Comparison of ENCODE assay signal across 8 cellular contexts in genomic region chr4:145618912-145619638, GRCh38. TPM values are rescaled to one million over a fixed set of nuclear protein-coding genes. Genes with fewer than 3 reads are reported as not detected.
A peak's percentile ranks its signal among the peaks of the same experiment; 100 is the strongest.
DNase-seq lines count a peak whose midpoint lies in the region; ATAC-seq, FAIRE-seq and TF ChIP-seq lines count a peak whose summit lies in the region.

Gene MMAA, plus strand, starts transcription at chr4:145619385. Its CDS starts 19,755 bp downstream, at chr4:145639140.

- peak; percentile 88 for ATAC-seq in HG03442 (IDR thresholded peaks at IDR 0.05; ENCODE audit: unreplicated experiment)
- ATAC-seq in HepG2 = peak; percentile 99

- CTCF ChIA-PET in HepG2 (lab: Yijun Ruan, JAX; ENCODE audit: low intra/inter-chr PET ratio, low total read pairs) = no interaction called here

- no peak for TF ChIP-seq EP300 in HepG2 (IDR thresholded peaks at IDR 0.05; ENCODE audit: low read depth in 2 of 2, low read length in 2 of 2)
- no peak for TF ChIP-seq EP300 in HepG2 (CRISPR knock-in tag; IDR thresholded peaks at IDR 0.05; ENCODE audit: borderline replicate concordance)

- peak within 1 kb of the TSS; percentile 58 to 85 (median 74) for H3K4me3 ChIP-seq in BLaER1 treated with 17β-estradiol and CSF1 and Interleukin-3, amounts not matched to agents 10 nM and 100 nM
- peak within 1 kb of the TSS; percentile 80 to 91 (median 90) for H3K4me3 ChIP-seq in HepG2 (replicated peaks in 1 of 3; ENCODE audit: insufficient read depth in 1 of 3, low read depth in 2 of 3, low read length in 3 of 3)

- TF ChIP-seq POLR2A in HepG2 (IDR thresholded peaks at IDR 0.05; ENCODE audit: insufficient read depth in 1 of 2, low read depth in 2 of 2, low read length in 2 of 2) = peak; percentile 88 to 94

- in situ Hi-C loops in HepG2 (cut with HindIII; ENCODE audit: extremely low pct_ligation_motif_present, low pct_unique_long_range_greater_than_20kb) = loop anchor here (5.0 to 10.0 kb wide), 3 partner anchors 382 to 1444 kb away; no protein-coding TSS in a partner anchor

- POLR2A ChIA-PET in HepG2 (lab: Yijun Ruan, JAX) = interaction anchor here (1.0 to 1.8 kb wide), 2 partner anchors 438 to 521 kb away, joined by 4 to 5 read pairs; partner anchors contain the start of genes ABCE1, ANAPC10 and OTUD4

- H3K36me3 ChIP-seq in BLaER1 treated with 17β-estradiol and CSF1 and Interleukin-3, amounts not matched to agents 10 nM and 100 nM = peaks cover 0 to 10% (median 5%) of the 10 kb centered on the region in 11 experiments; a peak in 6 of 22 replicates
- H3K36me3 ChIP-seq in HepG2 (replicated peaks in 1 of 2; ENCODE audit: control insufficient read depth in 1 of 2, insufficient read depth in 2 of 2, low read length in 2 of 2) = no peaks in the 10 kb centered on the region

- H3K9me3 ChIP-seq in BLaER1 treated with 17β-estradiol and CSF1 and Interleukin-3, amounts not matched to agents 10 nM and 100 nM (replicated peaks in 1 of 11) = peaks cover 7 to 16% (median 11%) of the 10 kb centered on the region in 11 experiments; a peak in 21 of 22 replicates
- H3K9me3 ChIP-seq in HepG2 (ENCODE audit: low read length) = no peaks in the 10 kb centered on the region

- H3K79me2 ChIP-seq in HepG2 (ENCODE audit: insufficient read depth, low read length) = no peaks in the 10 kb centered on the region

- peak within 1 kb of the TSS; percentile 97 for H2AFZ ChIP-seq in HepG2 (ENCODE audit: low read length)

- peak within 1 kb of the TSS; percentile 89 to 98 (median 97) for H3K9ac ChIP-seq in BLaER1 treated with 17β-estradiol and CSF1 and Interleukin-3, amounts not matched to agents 10 nM and 100 nM
- H3K9ac ChIP-seq in HepG2 (ENCODE audit: insufficient read depth, low read depth, low read length) = peak within 1 kb of the TSS; percentile 98

- H3K4me1 ChIP-seq in BLaER1 treated with 17β-estradiol and CSF1 and Interleukin-3, amounts not matched to agents 10 nM and 100 nM = peaks cover 21 to 34% (median 29%) of the 10 kb centered on the region in 10 experiments
- peaks cover 22% of the 10 kb centered on the region for H3K4me1 ChIP-seq in HepG2 (ENCODE audit: insufficient read depth, low read length)

- BruUV-seq in HepG2 (replicated peaks; lab: Mats Ljungman, UMichigan) = no TSS peak

- peak within 1 kb of the TSS; percentile 76 to 93 (median 89) for H3K4me2 ChIP-seq in BLaER1 treated with 17β-estradiol and CSF1 and Interleukin-3, amounts not matched to agents 10 nM and 100 nM
- H3K4me2 ChIP-seq in HepG2 (ENCODE audit: low read depth, low read length) = peak within 1 kb of the TSS; percentile 76

- 2% methylated on average over 35 of the region's 69 CpGs for WGBS in HepG2 (ENCODE audit: low lambda C conversion rate)

- peak; percentile 81 for TF ChIP-seq CTCF in HepG2 (CRISPR knock-in tag; IDR thresholded peaks at IDR 0.05)

- intact Hi-C loops in HepG2 (cut with micrococcal nuclease; ENCODE audit: unreplicated experiment) = loop anchor here (1.0 to 10.0 kb wide), 7 partner anchors 62 to 1444 kb away; partner anchors contain the start of genes OTUD4 and SMAD1

- peak; percentile 81 for DNase-seq in GM19238 (ENCODE audit: insufficient read length, low spot score)
- DNase-seq in NCI-H526 treated with DMSO at 0.1 percent for 48 hours (lab: John Stamatoyannopoulos, UW) = peak; percentile 87
- DNase-seq in activated CD4-positive, alpha-beta T cell treated with anti-CD3 and anti-CD28 coated beads, Interleukin-2, amount 50 U/mL, for 1 hour = peak; percentile 93
- peak; percentile 94 for DNase-seq in dedifferentiated amniotic fluid mesenchymal stem cell (ENCODE audit: extremely low spot score)
- peak; percentile 83 for DNase-seq in HepG2 (ENCODE audit: low spot score)
- peak; percentile 98 for DNase-seq in stimulated activated CD4-positive, alpha-beta T cell treated with anti-CD3 and anti-CD28 coated beads, Interleukin-4, amount 100 ng/mL, for 1 hour

- peak; percentile 29 for TF ChIP-seq RAD21 in HepG2 (CRISPR knock-in tag; IDR thresholded peaks at IDR 0.05)

- no peaks in the 10 kb centered on the region for H3K27me3 ChIP-seq in BLaER1 treated with 17β-estradiol and CSF1 and Interleukin-3, amounts not matched to agents 10 nM and 100 nM
- no peaks in the 10 kb centered on the region; a peak in 1 of 5 replicates for H3K27me3 ChIP-seq in HepG2 (ENCODE audit: control insufficient read depth in 1 of 2, insufficient read depth in 2 of 2, low read length in 2 of 2)

- peak within 1 kb of the TSS; percentile 89 to 99 (median 97) for H3K27ac ChIP-seq in BLaER1 treated with 17β-estradiol and CSF1 and Interleukin-3, amounts not matched to agents 10 nM and 100 nM
- peak within 1 kb of the TSS; percentile 92 for H3K27ac ChIP-seq in HepG2 (ENCODE audit: extremely low read length, insufficient read depth, low read length)

- FAIRE-seq in HepG2 (lab: Jason Lieb, UNC) = no peak

- H4K20me1 ChIP-seq in BLaER1 treated with 17β-estradiol and CSF1 and Interleukin-3, amounts not matched to agents 10 nM and 100 nM = no peaks in the 10 kb centered on the region
- no peaks in the 10 kb centered on the region for H4K20me1 ChIP-seq in HepG2 (ENCODE audit: insufficient read depth, low read length)

TF ChIP-seq in HepG2, 621 proteins besides CTCF, POLR2A, EP300 and RAD21 (continues in another document):
- peak; percentile 96 for TF ChIP-seq ZNF605 (CRISPR knock-in tag; IDR thresholded peaks at IDR 0.05)
- peak; percentile 93; the same call in 1 of the 2 replicates for TF ChIP-seq CSRNP1 (CRISPR knock-in tag; IDR thresholded peaks at IDR 0.05)
- TF ChIP-seq ZNF256 (CRISPR knock-in tag; conservative IDR thresholded peaks at IDR 0.05) = no peak
- TF ChIP-seq ZNF619 (CRISPR knock-in tag; IDR thresholded peaks at IDR 0.05) = peak; percentile 58; the same call in 1 of the 2 replicates
- TF ChIP-seq PHF20 (CRISPR knock-in tag; IDR thresholded peaks at IDR 0.05) = peak; percentile 86
- TF ChIP-seq RBFOX2 (IDR thresholded peaks at IDR 0.05; ENCODE audit: low read depth, low read length) = peak; percentile 99
- TF ChIP-seq ZMYM4 (CRISPR knock-in tag; IDR thresholded peaks at IDR 0.05) = peak; percentile 98
- TF ChIP-seq CEBPB (IDR thresholded peaks at IDR 0.05; ENCODE audit: borderline replicate concordance, low read depth, low read length) = no peak
- TF ChIP-seq GATA4 (IDR thresholded peaks at IDR 0.05; ENCODE audit: borderline replicate concordance, low read depth) = peak; percentile 74
- TF ChIP-seq ZFP1 (CRISPR knock-in tag; IDR thresholded peaks at IDR 0.05) = no peak
- TF ChIP-seq SAFB2 (CRISPR knock-in tag; IDR thresholded peaks at IDR 0.05; ENCODE audit: borderline replicate concordance, low read depth) = peak; percentile 84
- TF ChIP-seq MIER3 (CRISPR knock-in tag; IDR thresholded peaks at IDR 0.05; ENCODE audit: borderline replicate concordance) = no peak
- TF ChIP-seq DR1 (CRISPR knock-in tag; IDR thresholded peaks at IDR 0.05) = peak; percentile 84
- TF ChIP-seq ZNF230 (CRISPR knock-in tag; IDR thresholded peaks at IDR 0.05) = peak; percentile 44; the same call in 1 of the 2 replicates
- TF ChIP-seq ZNF274 (CRISPR knock-in tag; IDR thresholded peaks at IDR 0.05) = peak; percentile 84; the same call in 1 of the 2 replicates
- TF ChIP-seq ARNTL (CRISPR knock-in tag; IDR thresholded peaks at IDR 0.05) = peak; percentile 68
- no peak for TF ChIP-seq ZNF3 (CRISPR knock-in tag; IDR thresholded peaks at IDR 0.05)
- TF ChIP-seq ZNF160 (CRISPR knock-in tag; IDR thresholded peaks at IDR 0.05) = peak; percentile 61; the same call in 1 of the 2 replicates
- peak; percentile 84 for TF ChIP-seq KMT2A (CRISPR knock-in tag; IDR thresholded peaks at IDR 0.05)
- TF ChIP-seq NBN (conservative IDR thresholded peaks at IDR 0.05) = no peak
- TF ChIP-seq KDM5A (IDR thresholded peaks at IDR 0.05; ENCODE audit: borderline replicate concordance, low read length) = peak; percentile 57; the same call in 1 of the 2 replicates

RNA-seq across cellular contexts. Expression of gene MMAA, which starts in this region (rescaled TPM):
- 2.8 and 4.5 TPM in 2 replicates for total RNA-seq in HepG2 (2016; rRNA removed; fragmentation: Illumina TruSeq; extraction: Trizol)
- 0.51 and 0.88 TPM in 2 replicates for total RNA-seq in HepG2 (2016; cell fraction: cytosol; rRNA removed; fragmentation: Illumina TruSeq; extraction: Trizol; ENCODE audit: low read depth)
- 2.8 and 4.1 TPM in 2 replicates for total RNA-seq in HepG2 (2016; cell fraction: insoluble cytoplasmic fraction; rRNA removed; fragmentation: Illumina TruSeq; extraction: Trizol)
- total RNA-seq in HepG2 (2016; cell fraction: membrane; rRNA removed; fragmentation: Illumina TruSeq; extraction: Trizol) = 0.55 and 1.2 TPM in 2 replicates
- 1.7 and 2.1 TPM in 2 replicates for total RNA-seq in HepG2 (2016; cell fraction: nucleus; rRNA removed; fragmentation: Illumina TruSeq; extraction: Trizol)
- polyA plus RNA-seq in HepG2 (2011; rRNA removed) = 1.0 and 1.3 TPM in 2 replicates
- 0.32 and 0.59 TPM in 2 replicates for polyA plus RNA-seq in HepG2 (2011; cell fraction: cytosol; rRNA removed)
- 0.23 and 0.50 TPM in 2 replicates for polyA plus RNA-seq in HepG2 (2011; cell fraction: nucleus; rRNA removed)
- 1.1 and 2.0 TPM in 2 replicates for polyA plus RNA-seq in HepG2 (2012)
- 0.37 and 0.38 TPM in 2 replicates for polyA plus RNA-seq in HepG2 (2016; cell fraction: cytosol; fragmentation: Illumina TruSeq; extraction: Trizol; ENCODE audit: low read depth)
- 3.4 and 4.2 TPM in 2 replicates for polyA plus RNA-seq in HepG2 (2016; cell fraction: insoluble cytoplasmic fraction; fragmentation: Illumina TruSeq; extraction: Trizol; ENCODE audit: low read depth)
- 0.52 and 0.68 TPM in 2 replicates for polyA plus RNA-seq in HepG2 (2016; cell fraction: membrane; fragmentation: Illumina TruSeq; extraction: Trizol; ENCODE audit: low read depth)
- polyA plus RNA-seq in HepG2 (2016; cell fraction: nucleus; fragmentation: Illumina TruSeq; extraction: Trizol; ENCODE audit: insufficient read depth, low read depth) = 1.9 and 2.2 TPM in 2 replicates
- polyA minus RNA-seq in HepG2 (2011; rRNA and poly(A)+ RNA removed; ENCODE audit: low replicate concordance) = 0.68 and 1.2 TPM in 2 replicates
- polyA minus RNA-seq in HepG2 (2011; cell fraction: cytosol; rRNA and poly(A)+ RNA removed) = 0.62 and 0.69 TPM in 2 replicates
- polyA minus RNA-seq in HepG2 (2011; cell fraction: nucleus; rRNA and poly(A)+ RNA removed) = 1.2 and 3.2 TPM in 2 replicates

Comparison
In these comparisons a context has a peak if more than half of its experiments do, and no peak if none do; other contexts are left out.
1. Peak in every context shown above with its lines: DNase-seq, ATAC-seq, H3K4me3 ChIP-seq and H3K27ac ChIP-seq.